ENCODE assay signal across 8 cellular contexts in the genomic region with DNA sequence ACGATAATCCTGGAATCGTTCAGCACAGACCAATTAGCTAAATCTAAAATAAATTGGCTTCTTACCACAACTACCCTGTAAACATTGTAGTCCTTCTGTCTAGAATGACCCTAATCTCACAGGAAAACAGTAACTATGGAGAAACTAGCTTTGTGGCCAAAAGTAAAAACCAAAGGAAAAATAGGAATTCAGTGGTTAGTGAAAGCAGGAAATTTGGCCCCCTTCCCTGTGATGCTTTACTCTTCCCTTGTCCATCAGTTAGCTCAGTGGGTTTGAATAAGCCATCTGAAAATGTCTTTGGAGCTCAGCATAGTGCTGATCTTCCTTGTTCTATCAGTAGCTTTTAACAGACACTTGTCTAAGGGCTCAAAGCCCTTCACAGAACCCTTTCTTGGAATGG. TPM values are rescaled to one million over a fixed set of nuclear protein-coding genes. Genes with fewer than 3 reads are reported as not detected.
DNase-seq lines count a peak whose midpoint lies in the region; ATAC-seq, FAIRE-seq and TF ChIP-seq lines count a peak whose summit lies in the region.

No MANE protein-coding gene starts in this region.

- POLR2A ChIA-PET in HepG2 (lab: Yijun Ruan, JAX): interaction anchor here (1.3 to 1.7 kb wide), 2 partner anchors 37 to 200 kb away, joined by 4 read pairs; no protein-coding TSS in a partner anchor
- POLR2A ChIA-PET in HEK293T (lab: Yijun Ruan, JAX): interaction anchor here (2.0 to 2.8 kb wide), 2 partner anchors 9 to 22 kb away, joined by 4 to 13 read pairs; no protein-coding TSS in a partner anchor

- H3K27me3 ChIP-seq in HepG2 (ENCODE audit: control insufficient read depth in 1 of 2, insufficient read depth in 2 of 2, low read length in 2 of 2): no peaks in the 10 kb centered on the region; a peak in 2 of 5 replicates
- no peaks in the 10 kb centered on the region for H3K27me3 ChIP-seq in upper lobe of right lung

- peaks cover 20% of the 10 kb centered on the region for H4K20me1 ChIP-seq in HepG2 (ENCODE audit: insufficient read depth, low read length)

- FAIRE-seq in HepG2 (lab: Jason Lieb, UNC): no peak

- H3K4me3 Mint-ChIP-seq in activated naive CD4-positive, alpha-beta T cell treated with anti-CD3 and anti-CD28 coated beads, Interleukin-2, amount 50 U/mL, for 24 hours: peak overlapping the region; percentile 96
- peak overlapping the region; percentile 96 for H3K4me3 Mint-ChIP-seq in activated naive CD8-positive, alpha-beta T cell

- no peaks in the 10 kb centered on the region for H3K9me3 Mint-ChIP-seq in activated naive CD4-positive, alpha-beta T cell treated with anti-CD3 and anti-CD28 coated beads, Interleukin-2, amount 50 U/mL, for 24 hours
- no peaks in the 10 kb centered on the region for H3K9me3 Mint-ChIP-seq in activated naive CD4-positive, alpha-beta T cell treated with anti-CD3 and anti-CD28 coated beads, Interleukin-2, amount 50 U/mL, for 72 hours
- no peaks in the 10 kb centered on the region for H3K9me3 Mint-ChIP-seq in activated naive CD8-positive, alpha-beta T cell (ENCODE audit: low read depth)

- H3K36me3 ChIP-seq in HepG2 (replicated peaks in 1 of 2; ENCODE audit: control insufficient read depth in 1 of 2, insufficient read depth in 2 of 2, low read length in 2 of 2) (peaks cover 0 to 24% of the 10 kb centered on the region in 2 experiments; a peak in 4 of 5 replicates), upper lobe of right lung (peaks cover 23% of the 10 kb centered on the region)

- TSS peak; percentile 50 for BruUV-seq in HepG2 (replicated peaks; lab: Mats Ljungman, UMichigan)

- intact Hi-C loops in HepG2 (cut with micrococcal nuclease; ENCODE audit: unreplicated experiment) (loop anchor here (5.0 to 10.0 kb wide), 3 partner anchors 40 to 658 kb away; partner anchors contain the start of gene KPNA4), upper lobe of right lung (cut with DNase I) (no loop called here)

- no peak overlapping the region for H2AFZ ChIP-seq in HepG2 (ENCODE audit: low read length)

- H3K27ac Mint-ChIP-seq in activated naive CD4-positive, alpha-beta T cell treated with anti-CD3 and anti-CD28 coated beads, Interleukin-2, amount 50 U/mL, for 24 hours: no peak overlapping the region
- H3K27ac Mint-ChIP-seq in activated naive CD4-positive, alpha-beta T cell treated with anti-CD3 and anti-CD28 coated beads, Interleukin-2, amount 50 U/mL, for 72 hours: peak overlapping the region in 1 of 2 donors; percentile 44
- H3K27ac Mint-ChIP-seq in activated naive CD8-positive, alpha-beta T cell: peak overlapping the region; percentile 28

- CTCF ChIA-PET in HepG2 (lab: Yijun Ruan, JAX; ENCODE audit: low intra/inter-chr PET ratio, low total read pairs) (no interaction called here), HEK293T (lab: Yijun Ruan, JAX) (no interaction called here)

- H3K4me1 ChIP-seq in HepG2 (ENCODE audit: insufficient read depth, low read length) (peaks cover 35% of the 10 kb centered on the region), upper lobe of right lung (peaks cover 20% of the 10 kb centered on the region)

- H3K79me2 ChIP-seq in HepG2 (ENCODE audit: insufficient read depth, low read length): peaks cover 59% of the 10 kb centered on the region

- TF ChIP-seq EP300 in HepG2 (IDR thresholded peaks at IDR 0.05; ENCODE audit: low read depth in 2 of 2, low read length in 2 of 2) (no peak), HepG2 (CRISPR knock-in tag; IDR thresholded peaks at IDR 0.05; ENCODE audit: borderline replicate concordance) (no peak)

- H3K36me3 Mint-ChIP-seq in activated naive CD4-positive, alpha-beta T cell treated with anti-CD3 and anti-CD28 coated beads, Interleukin-2, amount 50 U/mL, for 24 hours: peaks cover 8% of the 10 kb centered on the region
- H3K36me3 Mint-ChIP-seq in activated naive CD4-positive, alpha-beta T cell treated with anti-CD3 and anti-CD28 coated beads, Interleukin-2, amount 50 U/mL, for 72 hours: peaks cover 7 to 28% of the 10 kb centered on the region in 2 donors
- peaks cover 12% of the 10 kb centered on the region for H3K36me3 Mint-ChIP-seq in activated naive CD8-positive, alpha-beta T cell

- H3K27ac ChIP-seq in HepG2 (ENCODE audit: extremely low read length, insufficient read depth, low read length) (no peak overlapping the region), upper lobe of right lung (no peak overlapping the region)

- H3K4me2 ChIP-seq in HepG2 (ENCODE audit: low read depth, low read length): peak overlapping the region; percentile 83

- TF ChIP-seq CTCF in HepG2 (CRISPR knock-in tag; IDR thresholded peaks at IDR 0.05): no peak
- no peak for TF ChIP-seq CTCF in upper lobe of right lung (IDR thresholded peaks at IDR 0.05)

- TF ChIP-seq POLR2A in HepG2 (IDR thresholded peaks at IDR 0.05; ENCODE audit: insufficient read depth in 1 of 2, low read depth in 2 of 2, low read length in 2 of 2): no peak

- H3K4me3 ChIP-seq in HepG2 (replicated peaks in 1 of 3; ENCODE audit: insufficient read depth in 1 of 3, low read depth in 2 of 3, low read length in 3 of 3): peak overlapping the region; percentile 84 to 99 (median 92)
- peak overlapping the region; percentile 84 for H3K4me3 ChIP-seq in upper lobe of right lung

- H3K9me3 ChIP-seq in HepG2 (ENCODE audit: low read length) (no peaks in the 10 kb centered on the region; the same call in 1 of the 2 replicates), upper lobe of right lung (no peaks in the 10 kb centered on the region)

- WGBS in HepG2 (ENCODE audit: low lambda C conversion rate): 1% methylated on average over 2 of the region's 2 CpGs

- no peaks in the 10 kb centered on the region for H3K27me3 Mint-ChIP-seq in activated naive CD4-positive, alpha-beta T cell treated with anti-CD3 and anti-CD28 coated beads, Interleukin-2, amount 50 U/mL, for 24 hours
- no peaks in the 10 kb centered on the region for H3K27me3 Mint-ChIP-seq in activated naive CD8-positive, alpha-beta T cell

- no peak for TF ChIP-seq RAD21 in HepG2 (CRISPR knock-in tag; IDR thresholded peaks at IDR 0.05)

- in situ Hi-C loops in HepG2 (cut with HindIII; ENCODE audit: extremely low pct_ligation_motif_present, low pct_unique_long_range_greater_than_20kb): loop anchor here (10.0 kb wide), 1 partner anchor 468 kb away; the partner anchor contains the start of gene PPM1L

- DNase-seq in activated naive CD4-positive, alpha-beta T cell treated with anti-CD3 and anti-CD28 coated beads, Interleukin-2, amount 50 U/mL, for 72 hours (ENCODE audit: low spot score in 2 of 2): no peak
- DNase-seq in HepG2 (ENCODE audit: low spot score) (no peak), upper lobe of right lung (no peak), HEK293T (ENCODE audit: extremely low spot score) (no peak), NCI-H1694 (lab: John Stamatoyannopoulos, UW) (no peak), anterior cingulate cortex (lab: John Stamatoyannopoulos, UW) (no peak)

- peaks cover 35% of the 10 kb centered on the region for H3K4me1 Mint-ChIP-seq in activated naive CD4-positive, alpha-beta T cell treated with anti-CD3 and anti-CD28 coated beads, Interleukin-2, amount 50 U/mL, for 24 hours
- peaks cover 38% of the 10 kb centered on the region for H3K4me1 Mint-ChIP-seq in activated naive CD8-positive, alpha-beta T cell (ENCODE audit: low read depth)

- H3K9ac ChIP-seq in HepG2 (ENCODE audit: insufficient read depth, low read depth, low read length): peak overlapping the region; percentile 98

- no peak for ATAC-seq in activated naive CD4-positive, alpha-beta T cell treated with anti-CD3 and anti-CD28 coated beads, Interleukin-2, amount 50 U/mL, for 72 hours
- ATAC-seq in HepG2 (no peak), upper lobe of right lung (no peak)

TF ChIP-seq in HepG2, 621 proteins besides CTCF, POLR2A, EP300 and RAD21:
- TF ChIP-seq RFX3 (CRISPR knock-in tag; IDR thresholded peaks at IDR 0.05): no peak

TF ChIP-seq in HEK293T, 16 proteins besides CTCF, POLR2A, EP300 and RAD21 (continues in another document):
- no peak for TF ChIP-seq SUZ12 (IDR thresholded peaks at IDR 0.05)
- no peak for TF ChIP-seq CTBP1 (IDR thresholded peaks at IDR 0.05; ENCODE audit: borderline replicate concordance)
- TF ChIP-seq PKNOX1 (IDR thresholded peaks at IDR 0.05): no peak
- TF ChIP-seq LEF1 (IDR thresholded peaks at IDR 0.05; ENCODE audit: borderline replicate concordance): no peak
- TF ChIP-seq BHLHE40 (IDR thresholded peaks at IDR 0.05; ENCODE audit: borderline replicate concordance): no peak

RNA-seq across cellular contexts. Expression of gene NMD3, which starts 1.6 kb away (rescaled TPM):
- total RNA-seq in activated naive CD4-positive, alpha-beta T cell treated with anti-CD3 and anti-CD28 coated beads, Interleukin-2, amount 50 U/mL, for 72 hours: 10 to 100 TPM; 60.1 to 63.1 TPM
- total RNA-seq in HepG2 (2016; rRNA removed; fragmentation: Illumina TruSeq; extraction: Trizol) (55.2 and 95.4 TPM in 2 replicates), upper lobe of right lung (40.9 TPM)
- 8.5 and 10.5 TPM in 2 replicates for total RNA-seq in HepG2 (2016; cell fraction: cytosol; rRNA removed; fragmentation: Illumina TruSeq; extraction: Trizol; ENCODE audit: low read depth)
- total RNA-seq in HepG2 (2016; cell fraction: insoluble cytoplasmic fraction; rRNA removed; fragmentation: Illumina TruSeq; extraction: Trizol): 55.7 and 91.2 TPM in 2 replicates
- total RNA-seq in HepG2 (2016; cell fraction: membrane; rRNA removed; fragmentation: Illumina TruSeq; extraction: Trizol): 22.8 and 30.4 TPM in 2 replicates
- total RNA-seq in HepG2 (2016; cell fraction: nucleus; rRNA removed; fragmentation: Illumina TruSeq; extraction: Trizol): 46.6 and 50.5 TPM in 2 replicates
- polyA plus RNA-seq in HepG2 (2011; rRNA removed): 31.3 and 44.2 TPM in 2 replicates
- polyA plus RNA-seq in HepG2 (2011; cell fraction: cytosol; rRNA removed): 17.1 and 21.6 TPM in 2 replicates
- 19.8 and 20.3 TPM in 2 replicates for polyA plus RNA-seq in HepG2 (2011; cell fraction: nucleus; rRNA removed)
- 46.6 and 51.7 TPM in 2 replicates for polyA plus RNA-seq in HepG2 (2012)
- polyA plus RNA-seq in HepG2 (2016; cell fraction: cytosol; fragmentation: Illumina TruSeq; extraction: Trizol; ENCODE audit: low read depth): 3.5 and 4.3 TPM in 2 replicates
- 73.9 and 86.1 TPM in 2 replicates for polyA plus RNA-seq in HepG2 (2016; cell fraction: insoluble cytoplasmic fraction; fragmentation: Illumina TruSeq; extraction: Trizol; ENCODE audit: low read depth)
- polyA plus RNA-seq in HepG2 (2016; cell fraction: membrane; fragmentation: Illumina TruSeq; extraction: Trizol; ENCODE audit: low read depth): 11.3 and 13.2 TPM in 2 replicates
- 39.5 and 44.5 TPM in 2 replicates for polyA plus RNA-seq in HepG2 (2016; cell fraction: nucleus; fragmentation: Illumina TruSeq; extraction: Trizol; ENCODE audit: insufficient read depth, low read depth)
- polyA minus RNA-seq in HepG2 (2011; rRNA and poly(A)+ RNA removed; ENCODE audit: low replicate concordance): 55.7 and 74.3 TPM in 2 replicates
- 50.4 and 51.5 TPM in 2 replicates for polyA minus RNA-seq in HepG2 (2011; cell fraction: cytosol; rRNA and poly(A)+ RNA removed)
- polyA minus RNA-seq in HepG2 (2011; cell fraction: nucleus; rRNA and poly(A)+ RNA removed): 85.7 and 94.0 TPM in 2 replicates
